2 cellular contexts compared by ENCODE assay signal in the genomic region with DNA sequence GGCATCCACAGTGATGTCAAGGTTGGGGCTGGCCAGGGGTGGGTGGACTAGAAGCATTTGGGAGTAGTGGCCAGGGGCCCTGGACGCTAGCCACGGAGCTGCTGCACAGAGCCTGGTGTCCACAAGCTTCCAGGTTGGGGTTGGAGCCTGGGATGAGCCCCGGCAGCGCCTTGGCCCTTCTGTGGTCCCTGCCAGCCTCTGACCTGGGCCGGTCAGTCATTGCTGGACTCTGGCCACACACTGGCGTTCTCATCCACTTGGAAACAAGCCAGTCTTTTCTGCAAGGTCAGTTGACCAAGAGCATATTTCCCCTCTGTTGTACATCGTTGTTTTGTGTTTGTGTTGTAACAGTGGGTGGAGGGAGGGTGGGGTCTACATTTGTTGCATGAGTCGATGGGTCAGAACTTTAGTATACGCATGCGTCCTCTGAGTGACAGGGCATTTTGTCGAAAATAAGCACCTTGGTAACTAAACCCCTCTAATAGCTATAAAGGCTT.
TF ChIP-seq lines count a peak whose summit lies in the region.

No MANE protein-coding gene starts in this region.

TF ChIP-seq in SK-N-SH, 30 proteins besides CTCF, POLR2A, EP300 and RAD21 (continued from another document):
- TF ChIP-seq FOXM1 (IDR thresholded peaks at IDR 0.05; ENCODE audit: low read depth) = no peak

TF ChIP-seq in SK-N-SH treated with all-trans-retinoic acid at 6 μM for 48 hours, 23 proteins besides CTCF, POLR2A, EP300 and RAD21:
- TF ChIP-seq, protein P1, sequence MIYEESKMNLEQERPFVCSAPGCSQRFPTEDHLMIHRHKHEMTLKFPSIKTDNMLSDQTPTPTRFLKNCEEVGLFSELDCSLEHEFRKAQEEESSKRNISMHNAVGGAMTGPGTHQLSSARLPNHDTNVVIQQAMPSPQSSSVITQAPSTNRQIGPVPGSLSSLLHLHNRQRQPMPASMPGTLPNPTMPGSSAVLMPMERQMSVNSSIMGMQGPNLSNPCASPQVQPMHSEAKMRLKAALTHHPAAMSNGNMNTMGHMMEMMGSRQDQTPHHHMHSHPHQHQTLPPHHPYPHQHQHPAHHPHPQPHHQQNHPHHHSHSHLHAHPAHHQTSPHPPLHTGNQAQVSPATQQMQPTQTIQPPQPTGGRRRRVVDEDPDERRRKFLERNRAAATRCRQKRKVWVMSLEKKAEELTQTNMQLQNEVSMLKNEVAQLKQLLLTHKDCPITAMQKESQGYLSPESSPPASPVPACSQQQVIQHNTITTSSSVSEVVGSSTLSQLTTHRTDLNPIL (CRISPR knock-in tag; IDR thresholded peaks at IDR 0.05; ENCODE audit: low read depth) = no peak
- TF ChIP-seq RARB (CRISPR knock-in tag; IDR thresholded peaks at IDR 0.05) (no peak), CSDC2 (CRISPR knock-in tag; IDR thresholded peaks at IDR 0.05) (no peak), BACH2 (CRISPR knock-in tag; IDR thresholded peaks at IDR 0.05; ENCODE audit: borderline replicate concordance) (no peak), ZNF8 (CRISPR knock-in tag; IDR thresholded peaks at IDR 0.05) (no peak), TCF4 (CRISPR knock-in tag; IDR thresholded peaks at IDR 0.05; ENCODE audit: borderline replicate concordance) (no peak), ZFP30 (CRISPR knock-in tag; IDR thresholded peaks at IDR 0.05) (no peak), OSR1 (CRISPR knock-in tag; IDR thresholded peaks at IDR 0.05) (no peak), GLIS3 (CRISPR knock-in tag; IDR thresholded peaks at IDR 0.05) (no peak), ESRRG (CRISPR knock-in tag; IDR thresholded peaks at IDR 0.05) (no peak), ZNF565 (CRISPR knock-in tag; conservative IDR thresholded peaks at IDR 0.05; ENCODE audit: low read depth) (no peak), SNAI2 (CRISPR knock-in tag; IDR thresholded peaks at IDR 0.05) (no peak)
- TF ChIP-seq, protein P2, sequence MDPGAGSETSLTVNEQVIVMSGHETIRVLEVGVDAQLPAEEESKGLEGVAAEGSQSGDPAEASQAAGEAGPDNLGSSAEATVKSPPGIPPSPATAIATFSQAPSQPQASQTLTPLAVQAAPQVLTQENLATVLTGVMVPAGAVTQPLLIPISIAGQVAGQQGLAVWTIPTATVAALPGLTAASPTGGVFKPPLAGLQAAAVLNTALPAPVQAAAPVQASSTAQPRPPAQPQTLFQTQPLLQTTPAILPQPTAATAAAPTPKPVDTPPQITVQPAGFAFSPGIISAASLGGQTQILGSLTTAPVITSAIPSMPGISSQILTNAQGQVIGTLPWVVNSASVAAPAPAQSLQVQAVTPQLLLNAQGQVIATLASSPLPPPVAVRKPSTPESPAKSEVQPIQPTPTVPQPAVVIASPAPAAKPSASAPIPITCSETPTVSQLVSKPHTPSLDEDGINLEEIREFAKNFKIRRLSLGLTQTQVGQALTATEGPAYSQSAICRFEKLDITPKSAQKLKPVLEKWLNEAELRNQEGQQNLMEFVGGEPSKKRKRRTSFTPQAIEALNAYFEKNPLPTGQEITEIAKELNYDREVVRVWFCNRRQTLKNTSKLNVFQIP (CRISPR knock-in tag; IDR thresholded peaks at IDR 0.05; ENCODE audit: borderline replicate concordance, low read depth) = no peak
- TF ChIP-seq, protein P3, sequence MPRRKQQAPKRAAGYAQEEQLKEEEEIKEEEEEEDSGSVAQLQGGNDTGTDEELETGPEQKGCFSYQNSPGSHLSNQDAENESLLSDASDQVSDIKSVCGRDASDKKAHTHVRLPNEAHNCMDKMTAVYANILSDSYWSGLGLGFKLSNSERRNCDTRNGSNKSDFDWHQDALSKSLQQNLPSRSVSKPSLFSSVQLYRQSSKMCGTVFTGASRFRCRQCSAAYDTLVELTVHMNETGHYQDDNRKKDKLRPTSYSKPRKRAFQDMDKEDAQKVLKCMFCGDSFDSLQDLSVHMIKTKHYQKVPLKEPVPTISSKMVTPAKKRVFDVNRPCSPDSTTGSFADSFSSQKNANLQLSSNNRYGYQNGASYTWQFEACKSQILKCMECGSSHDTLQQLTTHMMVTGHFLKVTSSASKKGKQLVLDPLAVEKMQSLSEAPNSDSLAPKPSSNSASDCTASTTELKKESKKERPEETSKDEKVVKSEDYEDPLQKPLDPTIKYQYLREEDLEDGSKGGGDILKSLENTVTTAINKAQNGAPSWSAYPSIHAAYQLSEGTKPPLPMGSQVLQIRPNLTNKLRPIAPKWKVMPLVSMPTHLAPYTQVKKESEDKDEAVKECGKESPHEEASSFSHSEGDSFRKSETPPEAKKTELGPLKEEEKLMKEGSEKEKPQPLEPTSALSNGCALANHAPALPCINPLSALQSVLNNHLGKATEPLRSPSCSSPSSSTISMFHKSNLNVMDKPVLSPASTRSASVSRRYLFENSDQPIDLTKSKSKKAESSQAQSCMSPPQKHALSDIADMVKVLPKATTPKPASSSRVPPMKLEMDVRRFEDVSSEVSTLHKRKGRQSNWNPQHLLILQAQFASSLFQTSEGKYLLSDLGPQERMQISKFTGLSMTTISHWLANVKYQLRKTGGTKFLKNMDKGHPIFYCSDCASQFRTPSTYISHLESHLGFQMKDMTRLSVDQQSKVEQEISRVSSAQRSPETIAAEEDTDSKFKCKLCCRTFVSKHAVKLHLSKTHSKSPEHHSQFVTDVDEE (CRISPR knock-in tag; IDR thresholded peaks at IDR 0.05) = no peak
- TF ChIP-seq, protein P4, sequence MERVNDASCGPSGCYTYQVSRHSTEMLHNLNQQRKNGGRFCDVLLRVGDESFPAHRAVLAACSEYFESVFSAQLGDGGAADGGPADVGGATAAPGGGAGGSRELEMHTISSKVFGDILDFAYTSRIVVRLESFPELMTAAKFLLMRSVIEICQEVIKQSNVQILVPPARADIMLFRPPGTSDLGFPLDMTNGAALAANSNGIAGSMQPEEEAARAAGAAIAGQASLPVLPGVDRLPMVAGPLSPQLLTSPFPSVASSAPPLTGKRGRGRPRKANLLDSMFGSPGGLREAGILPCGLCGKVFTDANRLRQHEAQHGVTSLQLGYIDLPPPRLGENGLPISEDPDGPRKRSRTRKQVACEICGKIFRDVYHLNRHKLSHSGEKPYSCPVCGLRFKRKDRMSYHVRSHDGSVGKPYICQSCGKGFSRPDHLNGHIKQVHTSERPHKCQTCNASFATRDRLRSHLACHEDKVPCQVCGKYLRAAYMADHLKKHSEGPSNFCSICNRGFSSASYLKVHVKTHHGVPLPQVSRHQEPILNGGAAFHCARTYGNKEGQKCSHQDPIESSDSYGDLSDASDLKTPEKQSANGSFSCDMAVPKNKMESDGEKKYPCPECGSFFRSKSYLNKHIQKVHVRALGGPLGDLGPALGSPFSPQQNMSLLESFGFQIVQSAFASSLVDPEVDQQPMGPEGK (CRISPR knock-in tag; IDR thresholded peaks at IDR 0.05; ENCODE audit: borderline replicate concordance) = no peak
- TF ChIP-seq, protein P5, sequence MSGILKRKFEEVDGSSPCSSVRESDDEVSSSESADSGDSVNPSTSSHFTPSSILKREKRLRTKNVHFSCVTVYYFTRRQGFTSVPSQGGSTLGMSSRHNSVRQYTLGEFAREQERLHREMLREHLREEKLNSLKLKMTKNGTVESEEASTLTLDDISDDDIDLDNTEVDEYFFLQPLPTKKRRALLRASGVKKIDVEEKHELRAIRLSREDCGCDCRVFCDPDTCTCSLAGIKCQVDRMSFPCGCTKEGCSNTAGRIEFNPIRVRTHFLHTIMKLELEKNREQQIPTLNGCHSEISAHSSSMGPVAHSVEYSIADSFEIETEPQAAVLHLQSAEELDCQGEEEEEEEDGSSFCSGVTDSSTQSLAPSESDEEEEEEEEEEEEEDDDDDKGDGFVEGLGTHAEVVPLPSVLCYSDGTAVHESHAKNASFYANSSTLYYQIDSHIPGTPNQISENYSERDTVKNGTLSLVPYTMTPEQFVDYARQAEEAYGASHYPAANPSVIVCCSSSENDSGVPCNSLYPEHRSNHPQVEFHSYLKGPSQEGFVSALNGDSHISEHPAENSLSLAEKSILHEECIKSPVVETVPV (CRISPR knock-in tag; IDR thresholded peaks at IDR 0.05) = no peak
